ENCODE assay signal across 26 cellular contexts in the genomic region with DNA sequence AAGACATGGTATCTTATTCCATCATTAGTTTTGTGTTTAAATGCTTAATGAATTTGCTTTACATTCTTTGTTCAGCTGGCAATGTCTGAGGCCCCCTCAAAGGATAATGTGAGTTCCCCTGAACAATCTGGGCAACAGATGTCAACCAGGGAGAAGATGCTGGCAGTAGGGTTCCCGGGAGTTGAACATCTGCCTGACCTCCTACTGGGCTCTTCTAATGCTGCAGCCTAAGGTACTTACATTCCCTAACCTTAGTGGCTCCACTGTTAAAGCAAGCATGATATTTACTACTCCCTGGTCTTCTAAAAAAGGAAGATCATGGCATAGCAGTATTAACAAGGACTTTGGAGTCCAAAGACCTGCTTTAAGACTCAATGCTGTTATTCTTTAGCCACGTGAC.
"Had no signal": no experiment of that assay in that cellular context is flagged by ENCODE, and none has a peak within 500 bp of the region (broad histone marks: within the 10 kb centered on the region; RNA-seq: fewer than 3 reads in every experiment).

No MANE protein-coding gene starts in this region.

- H3K4me1 Mint-ChIP-seq: naive thymus-derived CD8-positive, alpha-beta T cell; stimulated activated memory B cell treated with anti-CD40 and anti-IgM and Interleukin-4, amounts not matched to agents 10 μg/mL and 1 μg/mL and 100 μg/mL, for 72 hours had no signal

- ATAC-seq: esophagus mucosa; gastrocnemius medialis; left ventricle myocardium superior; lower lobe of right lung; naive thymus-derived CD8-positive, alpha-beta T cell; psoas muscle; right cardiac atrium; stimulated activated memory B cell treated with anti-CD40 and anti-IgM and Interleukin-4, amounts not matched to agents 10 μg/mL and 1 μg/mL and 100 μg/mL, for 72 hours; stimulated activated naive CD8-positive, alpha-beta T cell treated with anti-CD3 and anti-CD28 coated beads, Interleukin-15, Interleukin-2, amounts not matched to agents 100 U/mL and 50 U/mL, for 24 hours had no signal

- H3K27me3 ChIP-seq: gastrocnemius medialis, ovary, sigmoid colon, testis, tibial artery had no signal

- H3K4me3 ChIP-seq: dorsolateral prefrontal cortex, gastrocnemius medialis, lower lobe of right lung, ovary, psoas muscle, sigmoid colon, testis, tibial artery had no signal

- H3K4me1 ChIP-seq: gastrocnemius medialis, lower lobe of right lung, psoas muscle, sigmoid colon, testis, tibial artery had no signal

- H3K27me3 Mint-ChIP-seq: type B pancreatic cell had no signal

- H3K9me3 Mint-ChIP-seq: nephron progenitor cell; stimulated activated memory B cell treated with anti-CD40 and anti-IgM and Interleukin-4, amounts not matched to agents 10 μg/mL and 1 μg/mL and 100 μg/mL, for 72 hours; type B pancreatic cell had no signal

- H3K9me3 ChIP-seq: gastrocnemius medialis, lower lobe of right lung, ovary, psoas muscle, sigmoid colon, testis, tibial artery had no signal

- H3K36me3 ChIP-seq: gastrocnemius medialis, lower lobe of right lung, ovary, sigmoid colon, tibial artery had no signal

- H3K4me3 Mint-ChIP-seq: naive thymus-derived CD8-positive, alpha-beta T cell; nephron progenitor cell; stimulated activated memory B cell treated with anti-CD40 and anti-IgM and Interleukin-4, amounts not matched to agents 10 μg/mL and 1 μg/mL and 100 μg/mL, for 72 hours; type B pancreatic cell had no signal

- H3K27ac ChIP-seq: dorsolateral prefrontal cortex, epithelial cell of prostate, gastrocnemius medialis, lower lobe of right lung, ovary, psoas muscle, sigmoid colon, testis, tibial artery had no signal

- H3K36me3 Mint-ChIP-seq: naive thymus-derived CD8-positive, alpha-beta T cell; stimulated activated memory B cell treated with anti-CD40 and anti-IgM and Interleukin-4, amounts not matched to agents 10 μg/mL and 1 μg/mL and 100 μg/mL, for 72 hours; type B pancreatic cell had no signal

- H3K27ac Mint-ChIP-seq: naive thymus-derived CD8-positive, alpha-beta T cell; nephron progenitor cell; stimulated activated memory B cell treated with anti-CD40 and anti-IgM and Interleukin-4, amounts not matched to agents 10 μg/mL and 1 μg/mL and 100 μg/mL, for 72 hours; type B pancreatic cell had no signal

- DNase-seq: dorsolateral prefrontal cortex; effector CD4-positive, alpha-beta T cell; foreskin fibroblast; gastrocnemius medialis; head of caudate nucleus; islet precursor cell; kidney glomerular epithelial cell; left ventricle myocardium superior; lower lobe of right lung; naive thymus-derived CD8-positive, alpha-beta T cell; nephron progenitor cell; nucleus accumbens; ovary; posterior cingulate gyrus; psoas muscle; right cardiac atrium; sigmoid colon; stimulated activated CD4-positive, alpha-beta T cell treated with anti-CD3 and anti-CD28 coated beads, Interleukin-4, amount 100 ng/mL, for 4 hours; stimulated activated naive CD8-positive, alpha-beta T cell treated with anti-CD3 and anti-CD28 coated beads, Interleukin-15, Interleukin-2, amounts not matched to agents 100 U/mL and 50 U/mL, for 24 hours; substantia nigra; testis; tibial artery had no signal
